In the genomic region with DNA sequence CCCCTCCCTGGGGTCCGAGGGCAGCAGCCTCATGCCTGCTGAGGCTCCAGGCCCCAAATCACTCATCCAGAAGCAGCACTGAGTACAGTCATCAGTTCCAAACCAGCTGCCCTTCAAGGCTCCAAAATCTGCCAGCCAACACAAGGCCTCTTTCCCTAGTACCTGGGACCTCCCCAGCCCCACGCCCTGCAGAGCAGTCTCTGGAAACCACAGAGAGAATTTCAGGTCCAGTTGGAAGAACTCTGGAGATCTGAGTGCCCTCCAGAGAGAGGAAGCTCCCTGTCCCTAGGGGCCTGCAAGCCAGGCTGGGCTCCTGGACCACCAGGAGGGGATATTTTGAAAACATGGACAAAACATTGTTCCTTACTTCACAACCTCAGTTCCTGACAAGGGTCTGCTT, we compare ENCODE assay signal across 16 cellular contexts.
"Had no signal": no experiment of that assay in that cellular context is flagged by ENCODE, and none has a peak within 500 bp of the region (broad histone marks: within the 10 kb centered on the region; RNA-seq: fewer than 3 reads in every experiment).

No MANE protein-coding gene starts in this region.

- H3K27me3 ChIP-seq: heart right ventricle, left lung, spleen, vagina had no signal

- ATAC-seq: activated T-cell treated with anti-CD3 and anti-CD28 coated beads, Interleukin-2, amount 50 U/mL, for 4 hours; heart right ventricle; left lung; naive thymus-derived CD4-positive, alpha-beta T cell had no signal

- DNase-seq: activated CD4-positive, alpha-beta T cell treated with anti-CD3 and anti-CD28 coated beads, Interleukin-2, amount 50 U/mL, for 4 hours; activated CD8-positive, alpha-beta memory T cell treated with anti-CD3 and anti-CD28 coated beads for 24 hours; activated CD8-positive, alpha-beta memory T cell treated with anti-CD3 and anti-CD28 coated beads, Interleukin-2, amount 50 U/mL, for 4 hours; activated T-cell treated with anti-CD3 and anti-CD28 coated beads, Interleukin-2, amount 50 U/mL, for 4 hours; cortex of kidney; erythroblast; foreskin fibroblast; heart right ventricle; naive thymus-derived CD4-positive, alpha-beta T cell; stimulated activated CD4-positive, alpha-beta T cell treated with anti-CD3 and anti-CD28 coated beads, Interleukin-4, amount 100 ng/mL, for 24 hours; stimulated activated naive CD4-positive, alpha-beta T cell treated with Interleukin-2 at 50 U/mL for 16 hours; T-helper 9 cell had no signal

- H3K4me3 ChIP-seq: heart right ventricle, left lung, spleen, thoracic aorta, vagina had no signal

- H3K27ac ChIP-seq: heart right ventricle, left lung, thoracic aorta, vagina had no signal

- H3K9me3 ChIP-seq: heart right ventricle, left lung, spleen, thoracic aorta, vagina had no signal

- H3K4me1 ChIP-seq: vagina had no signal
